Comparison of ENCODE assay signal across 19 cellular contexts in genomic region chr3:127265581-127265981, GRCh38. TPM values are rescaled to one million over a fixed set of nuclear protein-coding genes. Genes with fewer than 3 reads are reported as not detected.
A peak's percentile ranks its signal among the peaks of the same experiment; 100 is the strongest.
DNase-seq lines count a peak whose midpoint lies in the region; ATAC-seq and TF ChIP-seq lines count a peak whose summit lies in the region.
"Had no signal": no experiment of that assay in that cellular context is flagged by ENCODE, and none has a peak within 500 bp of the region (broad histone marks: within the 10 kb centered on the region; RNA-seq: fewer than 3 reads in every experiment).

No MANE protein-coding gene starts in this region.

- no peaks in the 10 kb centered on the region for H3K27me3 Mint-ChIP-seq in activated CD8-positive, alpha-beta memory T cell treated with anti-CD3 and anti-CD28 coated beads, Interleukin-2, amount 10 ng/mL, durations not matched to agents 7 days and 5 days
- peaks cover 5% of the 10 kb centered on the region for H3K27me3 Mint-ChIP-seq in endothelial cell (ENCODE audit: unreplicated experiment)

- no peak for TF ChIP-seq RAD21 in IMR-90 (IDR thresholded peaks at IDR 0.05; ENCODE audit: low read length)

- no peak overlapping the region for H4K91ac ChIP-seq in IMR-90 (ENCODE audit: insufficient read depth, low read depth, low read length)

- intact Hi-C loops in IMR-90 (cut with micrococcal nuclease): no loop called here

- H3K79me1 ChIP-seq in IMR-90 (ENCODE audit: low read depth in 1 of 2, low read length in 2 of 2): no peaks in the 10 kb centered on the region

- no peak overlapping the region for H4K5ac ChIP-seq in IMR-90 (ENCODE audit: low read depth, low read length)

- H3K4me3 ChIP-seq in IMR-90 (ENCODE audit: insufficient read depth, low read depth, low read length) (no peak overlapping the region), osteoblast (ENCODE audit: insufficient read depth, low read length) (no peak overlapping the region)
- H3K4me3 ChIP-seq: A549, GM23248 had no signal

- H3K9me3 ChIP-seq in IMR-90 (ENCODE audit: control insufficient read depth, insufficient read depth, low read length) (peaks cover 2% of the 10 kb centered on the region; the same call in 1 of the 2 replicates), osteoblast (ENCODE audit: low read depth, low read length) (no peaks in the 10 kb centered on the region)

- no peak overlapping the region for H2BK15ac ChIP-seq in IMR-90 (ENCODE audit: low read depth, low read length)

- POLR2A ChIA-PET in IMR-90 (lab: Charles Lee; ENCODE audit: unreplicated experiment): no interaction called here

- H4K20me1 ChIP-seq in IMR-90 (ENCODE audit: insufficient read depth, low read length) (no peaks in the 10 kb centered on the region), osteoblast (ENCODE audit: insufficient read depth, low read length) (no peaks in the 10 kb centered on the region)

- no peak overlapping the region for H2BK5ac ChIP-seq in IMR-90 (ENCODE audit: low read depth, low read length, poor library complexity, severe bottlenecking)

- H2AK9ac ChIP-seq in IMR-90 (replicated peaks; ENCODE audit: low read depth, low read length, poor library complexity): peak overlapping the region; percentile 37

- 50% methylated on average over 1 of the region's 7 CpGs; no CpG with 5 or more reads in 1 of the 2 experiments for WGBS in IMR-90 (ENCODE audit: extremely low coverage in 2 of 2, insufficient read length in 1 of 2), 2 experiments

- BruUV-seq in IMR-90 (replicated peaks; lab: Mats Ljungman, UMichigan): no TSS peak

- no peaks in the 10 kb centered on the region for H3K36me3 ChIP-seq in IMR-90 (ENCODE audit: control insufficient read depth, insufficient read depth, low read length)
- H3K36me3 ChIP-seq in osteoblast (ENCODE audit: insufficient read depth, low read length): no peaks in the 10 kb centered on the region

- H3K4me2 ChIP-seq in IMR-90 (ENCODE audit: low read depth, low read length) (no peak overlapping the region), osteoblast (ENCODE audit: insufficient read depth, low read length) (no peak overlapping the region)
- H3K4me2 ChIP-seq: A549 had no signal

- H3K9me3 Mint-ChIP-seq in activated CD8-positive, alpha-beta memory T cell treated with anti-CD3 and anti-CD28 coated beads, Interleukin-2, amount 10 ng/mL, durations not matched to agents 7 days and 5 days (ENCODE audit: low read depth): no peaks in the 10 kb centered on the region
- no peaks in the 10 kb centered on the region for H3K9me3 Mint-ChIP-seq in endothelial cell (ENCODE audit: unreplicated experiment)

- no peak overlapping the region for H3K14ac ChIP-seq in IMR-90 (replicated peaks; ENCODE audit: low read depth, low read length)

- no peak overlapping the region for H3K27ac ChIP-seq in IMR-90 (ENCODE audit: insufficient read depth, low read length)
- no peak overlapping the region for H3K27ac ChIP-seq in osteoblast (ENCODE audit: low read depth, low read length)
- H3K27ac ChIP-seq: 22Rv1, A549, C4-2B, GM23248, HL-60 had no signal

- H2AFZ ChIP-seq in IMR-90 (replicated peaks; ENCODE audit: low read length, poor library complexity): no peak overlapping the region
- H2AFZ ChIP-seq in osteoblast (ENCODE audit: low read length): no peak overlapping the region
- H2AFZ ChIP-seq: GM23248 had no signal

- H3K4me1 ChIP-seq in IMR-90 (ENCODE audit: control insufficient read depth, insufficient read depth, low read length) (no peaks in the 10 kb centered on the region), osteoblast (ENCODE audit: insufficient read depth, low read length) (no peaks in the 10 kb centered on the region)
- H3K4me1 ChIP-seq: A549, Caco-2 had no signal

- in situ Hi-C loops in IMR-90 (cut with MboI; ENCODE audit: low sequenced_read_pairs): no loop called here

- H3K79me2 ChIP-seq in osteoblast (ENCODE audit: insufficient read depth, low read length): no peaks in the 10 kb centered on the region

- no peak overlapping the region for H2AK5ac ChIP-seq in IMR-90 (ENCODE audit: low read depth, low read length)

- H4K8ac ChIP-seq in IMR-90 (ENCODE audit: low read depth in 2 of 2, low read length in 2 of 2): no peak overlapping the region

- ATAC-seq in activated CD8-positive, alpha-beta memory T cell treated with anti-CD3 and anti-CD28 coated beads, Interleukin-2, amount 10 ng/mL, durations not matched to agents 7 days and 5 days: no peak
- no peak for ATAC-seq in IMR-90 (ENCODE audit: low read depth)
- ATAC-seq in HG03571 (IDR thresholded peaks at IDR 0.05; ENCODE audit: unreplicated experiment): no peak
- ATAC-seq in GM18511 (IDR thresholded peaks at IDR 0.05; ENCODE audit: unreplicated experiment): no peak
- ATAC-seq: A549 had no signal

- no peak overlapping the region for H2BK20ac ChIP-seq in IMR-90 (ENCODE audit: low read depth, low read length)

- TF ChIP-seq POLR2A in IMR-90 (IDR thresholded peaks at IDR 0.05; ENCODE audit: low read depth, low read length): no peak

- no peak overlapping the region for H3K56ac ChIP-seq in IMR-90 (ENCODE audit: extremely low read depth, insufficient read depth, low read length)

- TF ChIP-seq CTCF in IMR-90 (conservative IDR thresholded peaks at IDR 0.05; ENCODE audit: low read depth, low read length): no peak
- TF ChIP-seq CTCF in endothelial cell (IDR thresholded peaks at IDR 0.05; ENCODE audit: unreplicated experiment): no peak
- TF ChIP-seq CTCF in osteoblast (IDR thresholded peaks at IDR 0.05; ENCODE audit: extremely low read depth, low read depth, low read length): no peak

- H2BK120ac ChIP-seq in IMR-90 (ENCODE audit: low read depth, low read length): no peak overlapping the region

- no peak overlapping the region for H3K18ac ChIP-seq in IMR-90 (ENCODE audit: low read depth, low read length)

- H3K9ac ChIP-seq in IMR-90 (ENCODE audit: low read depth, low read length): no peak overlapping the region
- H3K9ac ChIP-seq: GM23248 had no signal

- H3K23ac ChIP-seq in IMR-90 (ENCODE audit: low read depth, low read length): no peak overlapping the region

- peak; percentile 23 for DNase-seq in activated CD8-positive, alpha-beta memory T cell treated with anti-CD3 and anti-CD28 coated beads, Interleukin-2, amount 10 ng/mL, durations not matched to agents 7 days and 5 days
- no peak for DNase-seq in activated CD8-positive, alpha-beta memory T cell treated with anti-CD3 and anti-CD28 coated beads, Interleukin-2, amount 50 U/mL, for 4 hours
- DNase-seq in IMR-90 (no peak), endothelial cell (ENCODE audit: low spot score) (no peak), osteoblast (ENCODE audit: insufficient read length, low spot score, missing footprints) (peak; percentile 73), SIG-M5 treated with dmso at 0.1 percent for 504 hours (lab: John Stamatoyannopoulos, UW; ENCODE audit: unreplicated experiment) (no peak)
- DNase-seq: AML-193; Caco-2; CD4-positive, alpha-beta T cell; GM23248; HCEC 1CT had no signal

- no peak overlapping the region for H3K4ac ChIP-seq in IMR-90 (ENCODE audit: low read depth, low read length)

- H3K27ac Mint-ChIP-seq in activated CD8-positive, alpha-beta memory T cell treated with anti-CD3 and anti-CD28 coated beads, Interleukin-2, amount 10 ng/mL, durations not matched to agents 7 days and 5 days: no peak overlapping the region
- peak overlapping the region; percentile 22 for H3K27ac Mint-ChIP-seq in endothelial cell (ENCODE audit: unreplicated experiment)
- H3K27ac Mint-ChIP-seq: CD4-positive, alpha-beta T cell had no signal

- H3K27me3 ChIP-seq in IMR-90 (ENCODE audit: control insufficient read depth, insufficient read depth, low read length): peaks cover 1% of the 10 kb centered on the region; the same call in 1 of the 2 replicates
- peaks cover 12% of the 10 kb centered on the region for H3K27me3 ChIP-seq in osteoblast (ENCODE audit: insufficient read depth, low read length)

- H3K4me3 Mint-ChIP-seq in activated CD8-positive, alpha-beta memory T cell treated with anti-CD3 and anti-CD28 coated beads, Interleukin-2, amount 10 ng/mL, durations not matched to agents 7 days and 5 days: no peak overlapping the region
- no peak overlapping the region for H3K4me3 Mint-ChIP-seq in endothelial cell (ENCODE audit: unreplicated experiment)
- H3K4me3 Mint-ChIP-seq: CD4-positive, alpha-beta T cell had no signal

- dilution Hi-C loops in IMR-90 (cut with HindIII; ENCODE audit: low sequenced_read_pairs, unreplicated experiment): no loop called here

- H3K9me1 ChIP-seq in IMR-90 (ENCODE audit: insufficient read depth, low read length): no peaks in the 10 kb centered on the region

- no peaks in the 10 kb centered on the region for H3K36me3 Mint-ChIP-seq in activated CD8-positive, alpha-beta memory T cell treated with anti-CD3 and anti-CD28 coated beads, Interleukin-2, amount 10 ng/mL, durations not matched to agents 7 days and 5 days
- H3K36me3 Mint-ChIP-seq in endothelial cell (ENCODE audit: low read depth, unreplicated experiment): peaks cover 3% of the 10 kb centered on the region

- CTCF ChIA-PET in activated CD8-positive, alpha-beta memory T cell treated with anti-CD3 and anti-CD28 coated beads, Interleukin-2, amount 10 ng/mL, durations not matched to agents 7 days and 5 days (lab: Charles Lee): no interaction called here
- CTCF ChIA-PET in IMR-90 (lab: Yijun Ruan, JAX): no interaction called here

- H3K4me1 Mint-ChIP-seq in activated CD8-positive, alpha-beta memory T cell treated with anti-CD3 and anti-CD28 coated beads, Interleukin-2, amount 10 ng/mL, durations not matched to agents 7 days and 5 days: no peaks in the 10 kb centered on the region
- H3K4me1 Mint-ChIP-seq in endothelial cell (ENCODE audit: unreplicated experiment): peaks cover 10% of the 10 kb centered on the region

TF ChIP-seq in IMR-90, 13 proteins besides CTCF, POLR2A, EP300 and RAD21 (continues in another document):
- no peak for TF ChIP-seq MAZ (IDR thresholded peaks at IDR 0.05; ENCODE audit: borderline replicate concordance, low read depth, low read length)
- TF ChIP-seq, protein P1, sequence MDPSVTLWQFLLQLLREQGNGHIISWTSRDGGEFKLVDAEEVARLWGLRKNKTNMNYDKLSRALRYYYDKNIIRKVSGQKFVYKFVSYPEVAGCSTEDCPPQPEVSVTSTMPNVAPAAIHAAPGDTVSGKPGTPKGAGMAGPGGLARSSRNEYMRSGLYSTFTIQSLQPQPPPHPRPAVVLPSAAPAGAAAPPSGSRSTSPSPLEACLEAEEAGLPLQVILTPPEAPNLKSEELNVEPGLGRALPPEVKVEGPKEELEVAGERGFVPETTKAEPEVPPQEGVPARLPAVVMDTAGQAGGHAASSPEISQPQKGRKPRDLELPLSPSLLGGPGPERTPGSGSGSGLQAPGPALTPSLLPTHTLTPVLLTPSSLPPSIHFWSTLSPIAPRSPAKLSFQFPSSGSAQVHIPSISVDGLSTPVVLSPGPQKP (IDR thresholded peaks at IDR 0.05; ENCODE audit: borderline replicate concordance, low read depth, low read length): no peak
- TF ChIP-seq RFX5 (IDR thresholded peaks at IDR 0.05; ENCODE audit: low read depth, low read length): no peak
- TF ChIP-seq NFE2L2 (IDR thresholded peaks at IDR 0.05; ENCODE audit: low read depth, low read length): no peak

RNA-seq across cellular contexts. Expression of gene PRR20G, which starts 22.3 kb away (rescaled TPM):
- not detected for total RNA-seq in activated CD8-positive, alpha-beta memory T cell treated with anti-CD3 and anti-CD28 coated beads, Interleukin-2, amount 10 ng/mL, durations not matched to agents 7 days and 5 days
- not detected in 2 replicates for total RNA-seq in IMR-90 (2012; rRNA removed)
- not detected in 2 replicates for polyA plus RNA-seq in IMR-90 (2012; rRNA removed)
- polyA plus RNA-seq in IMR-90 (2012; cell fraction: cytosol; rRNA removed): not detected in 2 replicates
- polyA plus RNA-seq in IMR-90 (2012; cell fraction: nucleus; rRNA removed; ENCODE audit: low replicate concordance): not detected in 2 replicates
- total RNA-seq in endothelial cell (ENCODE audit: unreplicated experiment): not detected
- not detected in 2 replicates for total RNA-seq in osteoblast
- total RNA-seq: Caco-2; CD4-positive, alpha-beta T cell; GM23248; HT1080 had no signal
- polyA plus RNA-seq: A549, BJ, GM23248 had no signal

Comparison
In these comparisons a context has a peak if more than half of its experiments do, and no peak if none do; other contexts are left out.
1. DNase-seq: peak in activated CD8-positive, alpha-beta memory T cell treated with anti-CD3 and anti-CD28 coated beads, Interleukin-2, amount 10 ng/mL, durations not matched to agents 7 days and 5 days (single experiment) and osteoblast (single experiment); none in activated CD8-positive, alpha-beta memory T cell treated with anti-CD3 and anti-CD28 coated beads, Interleukin-2, amount 50 U/mL, for 4 hours (single experiment), IMR-90 (single experiment), endothelial cell (single experiment) and SIG-M5 treated with dmso at 0.1 percent for 504 hours (single experiment).